ENCODE assay signal across 8 cellular contexts in the genomic region with DNA sequence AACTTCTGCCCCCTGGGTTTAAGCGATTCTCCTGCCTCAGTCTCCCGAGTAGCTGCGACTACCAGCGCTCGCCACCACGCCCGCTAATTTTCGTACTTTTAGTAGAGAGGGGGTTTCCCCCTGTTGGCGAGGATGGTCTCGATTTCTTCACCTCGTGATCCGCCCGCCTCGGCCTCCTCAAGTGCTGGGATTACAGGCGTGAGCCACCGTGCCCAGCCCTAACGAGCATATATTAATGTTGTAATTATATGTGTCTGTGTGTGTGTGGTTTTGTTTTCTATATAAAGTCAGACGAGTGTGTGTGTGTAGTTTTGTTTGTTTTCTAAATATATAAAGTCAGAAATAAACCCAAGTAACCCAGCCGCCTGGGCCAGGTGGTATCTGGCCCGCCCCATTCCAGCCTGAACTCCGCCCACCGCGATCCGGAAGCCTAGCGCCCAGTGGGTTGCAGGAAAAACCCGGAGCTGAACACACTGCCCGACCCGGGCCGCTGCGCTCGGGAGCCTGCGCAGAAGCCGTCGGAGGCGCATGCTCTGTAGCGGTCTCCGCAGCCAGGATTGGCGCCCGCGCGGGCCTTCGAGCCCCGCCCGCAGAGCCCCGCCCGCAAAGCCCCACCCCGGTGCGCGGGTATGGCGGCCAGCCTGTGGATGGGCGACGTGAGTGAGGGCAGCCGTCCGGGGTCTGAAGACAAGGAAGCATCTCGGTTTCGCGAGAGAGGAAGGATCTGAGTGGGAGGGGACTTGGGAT. TPM values are rescaled to one million over a fixed set of nuclear protein-coding genes. Genes with fewer than 3 reads are reported as not detected.
A peak's percentile ranks its signal among the peaks of the same experiment; 100 is the strongest.
DNase-seq lines count a peak whose midpoint lies in the region; TF ChIP-seq lines count a peak whose summit lies in the region.

A gene (plus strand): TSS at position 604 of the 747 bp plus-strand sequence. CDS start 26 bp downstream, at position 630.

- TF ChIP-seq CTCF in HFF-Myc (IDR thresholded peaks at IDR 0.05; ENCODE audit: low read depth, low read length, missing control alignments): no peak

- H3K36me3 ChIP-seq in neuron (ENCODE audit: insufficient read depth, low read length): peaks cover 16% of the 10 kb centered on the region

- DNase-seq in GM04503 (ENCODE audit: low read depth) (peak; percentile 68), HFF-Myc (ENCODE audit: extremely low read depth, low read depth) (peak; percentile 85), NAMALWA (ENCODE audit: low spot score) (peak; percentile 97), SK-MEL-5 (ENCODE audit: low read depth, low spot score) (peak; percentile 93), foreskin melanocyte (peak; percentile 88), stromal cell of bone marrow (ENCODE audit: low read depth) (peak; percentile 89)
- peak; percentile 97 for DNase-seq in activated naive CD4-positive, alpha-beta T cell treated with Interleukin-2 at 50 U/mL for 16 hours

- H2AFZ ChIP-seq in neuron (ENCODE audit: low read depth, low read length): peak within 1 kb of the TSS; percentile 93

- H3K4me3 ChIP-seq in HFF-Myc (replicated peaks; ENCODE audit: low read depth, low read length): peak within 1 kb of the TSS; percentile 96
- H3K4me3 ChIP-seq in neuron (ENCODE audit: low read length): peak within 1 kb of the TSS; percentile 91

- in situ Hi-C loops in SK-MEL-5 (cut with HindIII; ENCODE audit: low pct_unique_long_range_greater_than_20kb, low sequenced_read_pairs): no loop called here

- H3K27me3 ChIP-seq in neuron (ENCODE audit: insufficient read depth, low read length): no peaks in the 10 kb centered on the region

- H3K9me3 ChIP-seq in neuron (ENCODE audit: low read length): no peaks in the 10 kb centered on the region

- H3K4me1 ChIP-seq in neuron (ENCODE audit: insufficient read depth, low read length): peaks cover 6% of the 10 kb centered on the region

RNA-seq across cellular contexts. Expression of the gene that starts here (rescaled TPM):
- 13.4 and 22.6 TPM in 2 replicates for total RNA-seq in SK-MEL-5 (2014; rRNA removed; shearing (Covaris generic))
- polyA plus RNA-seq in SK-MEL-5 (2015; cell fraction: cytosol; rRNA removed): 11.5 and 16.7 TPM in 2 replicates
- polyA plus RNA-seq in SK-MEL-5 (2015; cell fraction: nucleus; rRNA removed): 16.2 and 23.5 TPM in 2 replicates

Comparison
In these comparisons a context has a peak if more than half of its experiments do, and no peak if none do; other contexts are left out.
1. Peak in every context shown above with its lines: DNase-seq and H3K4me3 ChIP-seq.